2 cellular contexts compared by ENCODE assay signal in genomic region chr2:149009928-149010461, GRCh38.
TF ChIP-seq lines count a peak whose summit lies in the region.

No MANE protein-coding gene starts in this region.

TF ChIP-seq in WTC11, 78 proteins besides CTCF, POLR2A, EP300 and RAD21:
- TF ChIP-seq ZNF121 (CRISPR knock-in tag; IDR thresholded peaks at IDR 0.05) (peak; percentile 46; the same call in 1 of the 2 replicates), ZNF219 (CRISPR knock-in tag; IDR thresholded peaks at IDR 0.05; ENCODE audit: borderline replicate concordance) (no peak), ZSCAN18 (CRISPR knock-in tag; IDR thresholded peaks at IDR 0.05) (no peak), FOXP4 (CRISPR knock-in tag; IDR thresholded peaks at IDR 0.05) (no peak), ESRRA (CRISPR knock-in tag; IDR thresholded peaks at IDR 0.05; ENCODE audit: borderline replicate concordance) (no peak), SOX15 (CRISPR knock-in tag; IDR thresholded peaks at IDR 0.05) (no peak), CDX4 (CRISPR knock-in tag; IDR thresholded peaks at IDR 0.05; ENCODE audit: borderline replicate concordance) (no peak)

TF ChIP-seq in H1, 55 proteins besides CTCF, POLR2A, EP300 and RAD21 (continued from another document):
- TF ChIP-seq EZH2 (IDR thresholded peaks at IDR 0.05; ENCODE audit: low read depth, low read length, severe bottlenecking) (no peak), RBBP5 (IDR thresholded peaks at IDR 0.05; ENCODE audit: borderline replicate concordance, low read depth, low read length) (no peak), SP2 (IDR thresholded peaks at IDR 0.05; ENCODE audit: low read length) (no peak), CHD2 (IDR thresholded peaks at IDR 0.05; ENCODE audit: low read length) (no peak), CTBP2 (IDR thresholded peaks at IDR 0.05; ENCODE audit: borderline replicate concordance, insufficient read depth, insufficient read length, low read length) (no peak), KDM4A (IDR thresholded peaks at IDR 0.05; ENCODE audit: low read depth, low read length, severe bottlenecking) (no peak), HDAC2 (IDR thresholded peaks at IDR 0.05; ENCODE audit: borderline replicate concordance in 1 of 2, low read depth in 2 of 2, low read length in 2 of 2) (no peak), E2F6 (IDR thresholded peaks at IDR 0.05) (no peak), RXRA (IDR thresholded peaks at IDR 0.05; ENCODE audit: insufficient read depth, low read depth, low read length) (no peak), USF2 (IDR thresholded peaks at IDR 0.05; ENCODE audit: low read length) (no peak), SIRT6 (IDR thresholded peaks at IDR 0.05; ENCODE audit: low read length) (no peak), BACH1 (IDR thresholded peaks at IDR 0.05; ENCODE audit: low read length) (no peak), CHD1 (IDR thresholded peaks at IDR 0.05; ENCODE audit: low read depth, low read length) (no peak), SP4 (IDR thresholded peaks at IDR 0.05; ENCODE audit: low read length) (no peak)
TF ChIP-seq in H1: peak in this region for 0.
